8 cellular contexts compared by ENCODE assay signal in the genomic region with DNA sequence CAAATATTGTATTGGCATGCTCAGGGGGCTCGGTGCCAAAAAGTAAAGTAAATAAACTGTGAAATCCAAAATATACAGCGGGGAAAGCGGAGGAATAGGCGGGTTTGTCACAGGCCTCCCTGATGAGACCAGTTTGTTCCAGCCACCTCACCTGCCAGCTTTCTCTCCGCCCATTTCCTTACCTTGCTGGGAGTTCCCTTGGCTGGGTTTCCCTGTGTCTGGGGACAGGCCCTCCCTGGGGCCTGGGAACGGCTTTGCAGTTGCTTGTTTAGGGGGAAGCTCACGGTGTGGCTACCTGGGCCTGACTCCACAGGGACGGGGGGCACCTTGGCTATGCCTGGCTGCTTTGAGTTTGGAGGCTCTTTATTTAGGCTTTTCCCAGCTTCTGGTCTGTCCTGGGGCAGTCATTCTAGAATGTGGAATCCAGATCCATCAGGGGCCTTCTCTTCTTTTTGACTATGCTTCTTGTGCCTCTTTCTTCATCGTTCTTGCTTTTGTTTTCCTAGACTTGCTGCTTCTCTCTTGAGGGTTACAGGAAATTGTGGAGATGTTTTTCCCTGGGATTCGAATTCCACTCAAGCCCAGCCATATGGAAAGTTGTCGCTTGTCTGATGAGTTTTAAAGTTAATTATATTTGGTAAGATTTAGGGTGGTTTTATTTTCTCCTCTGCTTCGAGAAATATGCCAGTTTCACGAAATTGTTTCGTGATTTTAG. TPM values are rescaled to one million over a fixed set of nuclear protein-coding genes. Genes with fewer than 3 reads are reported as not detected.
A peak's percentile ranks its signal among the peaks of the same experiment; 100 is the strongest.
DNase-seq lines count a peak whose midpoint lies in the region; ATAC-seq and TF ChIP-seq lines count a peak whose summit lies in the region.

No MANE protein-coding gene starts in this region.

- H3K9ac ChIP-seq in duodenal mucosa (ENCODE audit: low read depth in 1 of 2, low read length in 2 of 2) = no peak overlapping the region

- H3K4me3 ChIP-seq in MG63 = peak overlapping the region; percentile 60
- H3K4me3 ChIP-seq in duodenal mucosa (ENCODE audit: low read depth in 1 of 2, low read length in 2 of 2) = peak overlapping the region; percentile 29 to 48

- peak overlapping the region; percentile 6 for H3K27ac ChIP-seq in duodenal mucosa (ENCODE audit: low read depth, low read length)

- H3K27ac Mint-ChIP-seq in nephron progenitor cell (no peak overlapping the region), T-cell (peak overlapping the region in 1 of 2 donors; percentile 69)
- no peak overlapping the region for H3K27ac Mint-ChIP-seq in activated T-helper 1 cell treated with anti-CD3 and anti-CD28 coated beads, Interleukin-12 subunit alpha, Interleukin-12 subunit beta, Interleukin-2, Interleukin-4 antibody, amounts not matched to agents 30 ng/mL and 10 ng/mL and 1 ng/mL, durations not matched to agents 14 hours and 24 hours and 36 hours
- H3K27ac Mint-ChIP-seq in activated CD8-positive, alpha-beta T cell treated with anti-CD3 and anti-CD28 coated beads for 36 hours = no peak overlapping the region

- no peaks in the 10 kb centered on the region for H3K9me3 ChIP-seq in MG63
- no peaks in the 10 kb centered on the region for H3K9me3 ChIP-seq in duodenal mucosa (ENCODE audit: control insufficient read depth in 1 of 2, low read length in 2 of 2)

- no peaks in the 10 kb centered on the region for H3K9me3 Mint-ChIP-seq in nephron progenitor cell
- no peaks in the 10 kb centered on the region for H3K9me3 Mint-ChIP-seq in activated T-helper 1 cell treated with anti-CD3 and anti-CD28 coated beads, Interleukin-12 subunit alpha, Interleukin-12 subunit beta, Interleukin-2, Interleukin-4 antibody, amounts not matched to agents 30 ng/mL and 10 ng/mL and 1 ng/mL, durations not matched to agents 14 hours and 24 hours and 36 hours
- H3K9me3 Mint-ChIP-seq in T-cell = no peaks in the 10 kb centered on the region
- no peaks in the 10 kb centered on the region for H3K9me3 Mint-ChIP-seq in activated CD8-positive, alpha-beta T cell treated with anti-CD3 and anti-CD28 coated beads for 36 hours

- no peaks in the 10 kb centered on the region for H3K36me3 Mint-ChIP-seq in nephron progenitor cell (ENCODE audit: low read depth)
- no peaks in the 10 kb centered on the region for H3K36me3 Mint-ChIP-seq in activated T-helper 1 cell treated with anti-CD3 and anti-CD28 coated beads, Interleukin-12 subunit alpha, Interleukin-12 subunit beta, Interleukin-2, Interleukin-4 antibody, amounts not matched to agents 30 ng/mL and 10 ng/mL and 1 ng/mL, durations not matched to agents 14 hours and 24 hours and 36 hours (ENCODE audit: low read depth)
- no peaks in the 10 kb centered on the region for H3K36me3 Mint-ChIP-seq in T-cell
- H3K36me3 Mint-ChIP-seq in activated CD8-positive, alpha-beta T cell treated with anti-CD3 and anti-CD28 coated beads for 36 hours (ENCODE audit: low read depth) = no peaks in the 10 kb centered on the region

- DNase-seq in AG08396 (ENCODE audit: low spot score) (peak; percentile 45), MG63 (no peak), nephron progenitor cell (no peak), T-cell (no peak), OCI-M1 (lab: John Stamatoyannopoulos, UW) (no peak)
- no peak for DNase-seq in activated T-helper 1 cell treated with anti-CD3 and anti-CD28 coated beads, Interleukin-12 subunit alpha, Interleukin-12 subunit beta, Interleukin-2, Interleukin-4 antibody, amounts not matched to agents 30 ng/mL and 10 ng/mL and 1 ng/mL, durations not matched to agents 14 hours and 24 hours and 36 hours (ENCODE audit: low spot score)
- no peak for DNase-seq in activated CD8-positive, alpha-beta T cell treated with anti-CD3 and anti-CD28 coated beads for 36 hours

- no peaks in the 10 kb centered on the region for H3K36me3 ChIP-seq in MG63
- H3K36me3 ChIP-seq in duodenal mucosa (ENCODE audit: control insufficient read depth in 1 of 2, insufficient read depth in 2 of 2, low read length in 2 of 2) = no peaks in the 10 kb centered on the region

- CTCF ChIA-PET in T-cell (lab: Charles Lee) = no interaction called here
- CTCF ChIA-PET in activated CD8-positive, alpha-beta T cell treated with anti-CD3 and anti-CD28 coated beads for 36 hours (lab: Charles Lee) = interaction anchor here (0.7 to 1.6 kb wide), 2 partner anchors 9 to 31 kb away, joined by 3 to 4 read pairs; no protein-coding TSS in a partner anchor

- TF ChIP-seq CTCF in nephron progenitor cell (IDR thresholded peaks at IDR 0.05) = no peak
- TF ChIP-seq CTCF in activated CD8-positive, alpha-beta T cell treated with anti-CD3 and anti-CD28 coated beads for 36 hours (IDR thresholded peaks at IDR 0.05) = no peak

- ATAC-seq in T-cell (replicated peaks in 1 of 4) = no peak
- no peak for ATAC-seq in activated CD8-positive, alpha-beta T cell treated with anti-CD3 and anti-CD28 coated beads for 36 hours

- intact Hi-C loops in activated T-helper 1 cell treated with anti-CD3 and anti-CD28 coated beads, Interleukin-12 subunit alpha, Interleukin-12 subunit beta, Interleukin-2, Interleukin-4 antibody, amounts not matched to agents 30 ng/mL and 10 ng/mL and 1 ng/mL, durations not matched to agents 14 hours and 24 hours and 36 hours (cut with micrococcal nuclease) = no loop called here
- intact Hi-C loops in activated CD8-positive, alpha-beta T cell treated with anti-CD3 and anti-CD28 coated beads for 36 hours (cut with micrococcal nuclease) = no loop called here

- H3K27me3 Mint-ChIP-seq in nephron progenitor cell (ENCODE audit: low read depth, poor library complexity) (peaks cover 23% of the 10 kb centered on the region), T-cell (peaks cover 60 to 74% of the 10 kb centered on the region in 2 donors)
- H3K27me3 Mint-ChIP-seq in activated T-helper 1 cell treated with anti-CD3 and anti-CD28 coated beads, Interleukin-12 subunit alpha, Interleukin-12 subunit beta, Interleukin-2, Interleukin-4 antibody, amounts not matched to agents 30 ng/mL and 10 ng/mL and 1 ng/mL, durations not matched to agents 14 hours and 24 hours and 36 hours (ENCODE audit: insufficient read depth) = peaks cover 57% of the 10 kb centered on the region
- H3K27me3 Mint-ChIP-seq in activated CD8-positive, alpha-beta T cell treated with anti-CD3 and anti-CD28 coated beads for 36 hours = peaks cover 68% of the 10 kb centered on the region

- H3K4me1 Mint-ChIP-seq in nephron progenitor cell (peaks cover 72% of the 10 kb centered on the region), T-cell (peaks cover 6 to 12% (median 10%) of the 10 kb centered on the region in 3 donors)
- H3K4me1 Mint-ChIP-seq in activated T-helper 1 cell treated with anti-CD3 and anti-CD28 coated beads, Interleukin-12 subunit alpha, Interleukin-12 subunit beta, Interleukin-2, Interleukin-4 antibody, amounts not matched to agents 30 ng/mL and 10 ng/mL and 1 ng/mL, durations not matched to agents 14 hours and 24 hours and 36 hours (ENCODE audit: low read depth) = peaks cover 5% of the 10 kb centered on the region
- H3K4me1 Mint-ChIP-seq in activated CD8-positive, alpha-beta T cell treated with anti-CD3 and anti-CD28 coated beads for 36 hours (ENCODE audit: low read depth) = no peaks in the 10 kb centered on the region

- H3K4me3 Mint-ChIP-seq in nephron progenitor cell (peak overlapping the region; percentile 91), T-cell (no peak overlapping the region)
- no peak overlapping the region for H3K4me3 Mint-ChIP-seq in activated T-helper 1 cell treated with anti-CD3 and anti-CD28 coated beads, Interleukin-12 subunit alpha, Interleukin-12 subunit beta, Interleukin-2, Interleukin-4 antibody, amounts not matched to agents 30 ng/mL and 10 ng/mL and 1 ng/mL, durations not matched to agents 14 hours and 24 hours and 36 hours
- H3K4me3 Mint-ChIP-seq in activated CD8-positive, alpha-beta T cell treated with anti-CD3 and anti-CD28 coated beads for 36 hours = no peak overlapping the region

- H3K4me1 ChIP-seq in duodenal mucosa (ENCODE audit: control insufficient read depth in 1 of 2, insufficient read depth in 2 of 2, low read length in 2 of 2) = peaks cover 0 to 3% of the 10 kb centered on the region in 2 donors

- no peaks in the 10 kb centered on the region for H3K27me3 ChIP-seq in MG63
- peaks cover 71 to 88% of the 10 kb centered on the region in 2 donors for H3K27me3 ChIP-seq in duodenal mucosa (ENCODE audit: control insufficient read depth in 1 of 2, insufficient read depth in 2 of 2, low read length in 2 of 2)

- POLR2A ChIA-PET in T-cell (lab: Charles Lee) = no interaction called here
- POLR2A ChIA-PET in activated CD8-positive, alpha-beta T cell treated with anti-CD3 and anti-CD28 coated beads for 36 hours (lab: Charles Lee) = no interaction called here

RNA-seq across cellular contexts. Expression of a gene that starts 2.3 kb away (rescaled TPM):
- total RNA-seq in MG63 (2014; rRNA removed; shearing (Covaris generic); ENCODE audit: low replicate concordance) = 0.47 and 1.3 TPM in 2 replicates
- 0.32 and 0.62 TPM in 2 replicates for total RNA-seq in activated T-helper 1 cell treated with anti-CD3 and anti-CD28 coated beads, Interleukin-12 subunit alpha, Interleukin-12 subunit beta, Interleukin-2, Interleukin-4 antibody, amounts not matched to agents 30 ng/mL and 10 ng/mL and 1 ng/mL, durations not matched to agents 14 hours and 24 hours and 36 hours
- total RNA-seq in T-cell = under 1 TPM in 1 of 5 donors, not detected in 4; 0.25 TPM
- total RNA-seq in activated CD8-positive, alpha-beta T cell treated with anti-CD3 and anti-CD28 coated beads for 36 hours = not detected
